Comparison of ENCODE assay signal across 9 cellular contexts in the genomic region with DNA sequence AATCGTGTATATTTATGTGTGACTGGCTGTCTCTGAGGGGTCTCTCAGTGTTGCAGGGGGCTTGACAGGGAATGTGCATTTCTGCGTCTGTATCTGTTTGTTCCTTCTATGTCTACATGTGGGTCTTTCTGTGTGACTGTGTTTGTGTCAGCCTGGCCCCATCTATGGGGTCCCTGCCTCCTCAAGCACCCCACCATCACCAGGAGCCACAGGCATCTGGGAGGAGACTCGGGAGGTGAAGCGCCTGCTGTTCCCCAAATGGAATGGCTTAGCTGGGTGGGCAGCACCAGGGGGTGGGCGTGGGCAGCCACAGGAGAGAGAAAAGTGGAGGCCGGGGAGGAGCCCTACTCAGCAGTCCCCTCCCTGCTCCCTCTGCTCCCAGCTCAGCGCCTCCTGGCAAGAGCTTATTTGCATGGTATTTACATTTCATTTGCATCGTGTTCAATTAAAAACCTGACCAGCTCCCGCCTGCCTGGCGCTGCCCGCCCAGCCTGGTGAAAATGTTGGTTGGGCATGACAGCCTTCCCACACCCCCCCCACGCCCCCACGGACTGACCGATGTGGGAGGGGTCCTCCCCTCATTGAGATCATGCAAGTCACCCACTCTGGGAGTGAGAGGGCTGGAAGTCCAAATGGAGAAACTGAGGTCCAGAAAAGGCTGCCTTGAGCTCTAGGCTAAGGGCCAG. TPM values are rescaled to one million over a fixed set of nuclear protein-coding genes. Genes with fewer than 3 reads are reported as not detected.
A peak's percentile ranks its signal among the peaks of the same experiment; 100 is the strongest.
DNase-seq lines count a peak whose midpoint lies in the region; ATAC-seq lines count a peak whose summit lies in the region.
"Had no signal": no experiment of that assay in that cellular context is flagged by ENCODE, and none has a peak within 500 bp of the region (broad histone marks: within the 10 kb centered on the region; RNA-seq: fewer than 3 reads in every experiment).

No MANE protein-coding gene starts in this region.

- no peaks in the 10 kb centered on the region for H3K9me3 Mint-ChIP-seq in memory B cell
- H3K9me3 Mint-ChIP-seq in activated CD4-positive, alpha-beta T cell treated with anti-CD3 and anti-CD28 coated beads, Interleukin-2, amount 10 ng/mL, durations not matched to agents 24 days and 14 days: no peaks in the 10 kb centered on the region

- 70% methylated on average over 14 of the region's 14 CpGs for WGBS in thymus

- no peaks in the 10 kb centered on the region for H3K36me3 Mint-ChIP-seq in memory B cell
- H3K36me3 Mint-ChIP-seq in activated CD4-positive, alpha-beta T cell treated with anti-CD3 and anti-CD28 coated beads, Interleukin-2, amount 10 ng/mL, durations not matched to agents 24 days and 14 days (ENCODE audit: low read depth): no peaks in the 10 kb centered on the region

- intact Hi-C loops in activated CD4-positive, alpha-beta T cell treated with anti-CD3 and anti-CD28 coated beads, Interleukin-2, amount 10 ng/mL, durations not matched to agents 24 days and 14 days (cut with micrococcal nuclease): no loop called here

- no peaks in the 10 kb centered on the region for H3K9me3 ChIP-seq in thymus (ENCODE audit: control insufficient read depth)

- peaks cover 19% of the 10 kb centered on the region for H3K4me1 ChIP-seq in thymus (ENCODE audit: control insufficient read depth, insufficient read depth, low read length)

- H3K27me3 ChIP-seq in thymus (ENCODE audit: control insufficient read depth, insufficient read depth): peaks cover 6% of the 10 kb centered on the region

- no peaks in the 10 kb centered on the region for H3K36me3 ChIP-seq in thymus (ENCODE audit: control insufficient read depth, insufficient read depth)

- peaks cover 10% of the 10 kb centered on the region for H3K27me3 Mint-ChIP-seq in memory B cell
- H3K27me3 Mint-ChIP-seq in activated CD4-positive, alpha-beta T cell treated with anti-CD3 and anti-CD28 coated beads, Interleukin-2, amount 10 ng/mL, durations not matched to agents 24 days and 14 days: peaks cover 40% of the 10 kb centered on the region

- DNase-seq in DMS 273 (lab: John Stamatoyannopoulos, UW; ENCODE audit: unreplicated experiment): peak; percentile 87
- DNase-seq in NCI-H526 treated with DMSO at 0.1 percent for 48 hours (lab: John Stamatoyannopoulos, UW): peak; percentile 98
- DNase-seq in dermis microvascular lymphatic vessel endothelial cell (ENCODE audit: low read depth in 2 of 2): peak; percentile 63 to 83
- peak in 1 of 2 donors; percentile 58 for DNase-seq in memory B cell (ENCODE audit: low spot score in 2 of 2)
- DNase-seq in activated CD4-positive, CD25-positive, alpha-beta regulatory T cell treated with anti-CD3 and anti-CD28 coated beads, Interleukin-2, amount 50 U/mL, for 72 hours: no peak
- no peak for DNase-seq in activated CD4-positive, alpha-beta T cell treated with anti-CD3 and anti-CD28 coated beads, Interleukin-2, amount 10 ng/mL, durations not matched to agents 24 days and 14 days

- H3K4me3 ChIP-seq in thymus (ENCODE audit: low read length): no peak overlapping the region

- peak; percentile 62 for ATAC-seq in memory B cell (ENCODE audit: low read depth)
- no peak for ATAC-seq in GM18502 (IDR thresholded peaks at IDR 0.05; ENCODE audit: poor library complexity, unreplicated experiment)

- no peak overlapping the region for H3K27ac Mint-ChIP-seq in memory B cell
- no peak overlapping the region for H3K27ac Mint-ChIP-seq in activated CD4-positive, alpha-beta T cell treated with anti-CD3 and anti-CD28 coated beads, Interleukin-2, amount 10 ng/mL, durations not matched to agents 24 days and 14 days

- H3K27ac ChIP-seq in thymus (ENCODE audit: low read depth): peak overlapping the region; percentile 47
- H3K27ac ChIP-seq: HL-60 had no signal

- peak overlapping the region; percentile 75 for H3K4me3 Mint-ChIP-seq in memory B cell
- H3K4me3 Mint-ChIP-seq in activated CD4-positive, alpha-beta T cell treated with anti-CD3 and anti-CD28 coated beads, Interleukin-2, amount 10 ng/mL, durations not matched to agents 24 days and 14 days: no peak overlapping the region

- H3K4me1 Mint-ChIP-seq in memory B cell: peaks cover 28% of the 10 kb centered on the region
- H3K4me1 Mint-ChIP-seq in activated CD4-positive, alpha-beta T cell treated with anti-CD3 and anti-CD28 coated beads, Interleukin-2, amount 10 ng/mL, durations not matched to agents 24 days and 14 days: peaks cover 8% of the 10 kb centered on the region

RNA-seq across cellular contexts. Expression of gene CXXC5, which starts 50.5 kb away (rescaled TPM):
- 41.1 and 71.3 TPM in 2 replicates for total RNA-seq in dermis microvascular lymphatic vessel endothelial cell
- 47.9 TPM for polyA plus RNA-seq in thymus
- total RNA-seq in activated CD4-positive, alpha-beta T cell treated with anti-CD3 and anti-CD28 coated beads, Interleukin-2, amount 10 ng/mL, durations not matched to agents 24 days and 14 days: 1.2 and 1.9 TPM in 2 replicates

Comparison
In these comparisons a context has a peak if more than half of its experiments do, and no peak if none do; other contexts are left out.
1. DNase-seq: peak in DMS 273 (single experiment), NCI-H526 treated with DMSO at 0.1 percent for 48 hours (single experiment) and dermis microvascular lymphatic vessel endothelial cell (2 of 2); none in activated CD4-positive, CD25-positive, alpha-beta regulatory T cell treated with anti-CD3 and anti-CD28 coated beads, Interleukin-2, amount 50 U/mL, for 72 hours (single experiment) and activated CD4-positive, alpha-beta T cell treated with anti-CD3 and anti-CD28 coated beads, Interleukin-2, amount 10 ng/mL, durations not matched to agents 24 days and 14 days (single experiment).
2. RNA of gene CXXC5, which starts 50.5 kb away (total RNA-seq): 41.1 to 71.3 TPM in dermis microvascular lymphatic vessel endothelial cell; 1.2 to 1.9 TPM in activated CD4-positive, alpha-beta T cell treated with anti-CD3 and anti-CD28 coated beads, Interleukin-2, amount 10 ng/mL, durations not matched to agents 24 days and 14 days; every median in the first group is over 10 times any median in the second.